27 cellular contexts compared by ENCODE assay signal in the genomic region with DNA sequence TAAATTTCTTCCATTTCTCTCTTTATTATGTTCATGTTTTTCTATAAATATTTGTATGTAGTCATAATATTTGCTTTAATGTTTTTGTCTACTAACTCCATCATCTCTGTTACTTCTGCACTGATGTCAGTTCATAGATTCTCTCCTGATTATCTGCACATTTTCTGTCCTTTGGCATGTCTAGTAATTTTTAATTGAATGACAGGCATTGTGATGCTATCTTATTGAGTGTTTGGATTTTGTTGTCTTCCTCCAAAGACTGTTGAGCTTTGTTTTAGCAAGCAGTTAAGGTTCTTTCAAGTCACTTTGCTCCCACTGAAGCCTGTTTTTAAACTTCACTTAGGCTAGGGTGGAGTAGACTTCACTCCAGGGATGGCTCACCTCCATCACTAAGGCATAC.
"Had no signal": no experiment of that assay in that cellular context is flagged by ENCODE, and none has a peak within 500 bp of the region (broad histone marks: within the 10 kb centered on the region; RNA-seq: fewer than 3 reads in every experiment).

No MANE protein-coding gene starts in this region.

- H3K27ac Mint-ChIP-seq: dendritic cell treated with granulocyte-macrophage colony-stimulating factor and Interleukin-4, amounts not matched to agents 40 ng/mL and 50 ng/mL, for 4 days; effector memory CD8-positive, alpha-beta T cell; endodermal cell had no signal

- H3K27ac ChIP-seq: colonic mucosa, coronary artery, dorsolateral prefrontal cortex, epithelial cell of prostate, esophagus muscularis mucosa, esophagus squamous epithelium, foreskin keratinocyte, gastrocnemius medialis, gastroesophageal sphincter, heart left ventricle, heart right ventricle had no signal

- ATAC-seq: effector memory CD8-positive, alpha-beta T cell; esophagus mucosa; foreskin keratinocyte; gastrocnemius medialis; gastroesophageal sphincter; heart left ventricle; heart right ventricle had no signal

- DNase-seq: colonic mucosa; cortex of kidney; dermis blood vessel endothelial cell; dorsolateral prefrontal cortex; effector CD4-positive, alpha-beta T cell; effector CD8-positive, alpha-beta T cell; effector memory CD4-positive, alpha-beta T cell; effector memory CD8-positive, alpha-beta T cell; endodermal cell; erythroblast; esophagus squamous epithelium; foreskin fibroblast; foreskin keratinocyte; foreskin melanocyte; gastrocnemius medialis; glutamatergic neuron; head of caudate nucleus; heart left ventricle; heart right ventricle had no signal

- FAIRE-seq: colon, endothelial cell of umbilical vein had no signal

- H3K27me3 ChIP-seq: colonic mucosa, dorsolateral prefrontal cortex, esophagus muscularis mucosa, esophagus squamous epithelium, gastrocnemius medialis, gastroesophageal sphincter, heart left ventricle, heart right ventricle had no signal

- H3K4me1 ChIP-seq: colonic mucosa, esophagus muscularis mucosa, esophagus squamous epithelium, foreskin keratinocyte, gastrocnemius medialis, gastroesophageal sphincter, heart left ventricle, heart right ventricle had no signal

- H3K27me3 Mint-ChIP-seq: dendritic cell treated with granulocyte-macrophage colony-stimulating factor and Interleukin-4, amounts not matched to agents 40 ng/mL and 50 ng/mL, for 4 days had no signal

- H3K9me3 Mint-ChIP-seq: effector memory CD8-positive, alpha-beta T cell; endodermal cell had no signal

- H3K36me3 ChIP-seq: colonic mucosa, esophagus muscularis mucosa, esophagus squamous epithelium, gastrocnemius medialis, gastroesophageal sphincter, heart left ventricle, heart right ventricle had no signal

- H3K4me3 Mint-ChIP-seq: dendritic cell treated with granulocyte-macrophage colony-stimulating factor and Interleukin-4, amounts not matched to agents 40 ng/mL and 50 ng/mL, for 4 days; effector memory CD8-positive, alpha-beta T cell; endodermal cell had no signal

- H3K4me3 ChIP-seq: colonic mucosa, coronary artery, dorsolateral prefrontal cortex, esophagus muscularis mucosa, esophagus squamous epithelium, gastrocnemius medialis, gastroesophageal sphincter, heart left ventricle, heart right ventricle had no signal

- H3K9me3 ChIP-seq: colonic mucosa, gastrocnemius medialis had no signal
